1 cellular context compared by ENCODE assay signal in genomic region chr10:95295031-95295755, GRCh38.
TF ChIP-seq lines count a peak whose summit lies in the region.

No MANE protein-coding gene starts in this region.

TF ChIP-seq in GM23338, 12 proteins besides CTCF, POLR2A, EP300 and RAD21 (continued from another document):
- TF ChIP-seq REST (IDR thresholded peaks at IDR 0.05; ENCODE audit: unreplicated experiment) (no peak), JUNB (IDR thresholded peaks at IDR 0.05; ENCODE audit: unreplicated experiment) (no peak)
